Comparison of ENCODE assay signal across 8 cellular contexts in genomic region chr3:128616516-128617269, GRCh38. TPM values are rescaled to one million over a fixed set of nuclear protein-coding genes. Genes with fewer than 3 reads are reported as not detected.
DNase-seq lines count a peak whose midpoint lies in the region; ATAC-seq and TF ChIP-seq lines count a peak whose summit lies in the region.

No MANE protein-coding gene starts in this region.

- no peak for TF ChIP-seq CTCF in heart right ventricle (IDR thresholded peaks at IDR 0.05)
- TF ChIP-seq CTCF in upper lobe of right lung (IDR thresholded peaks at IDR 0.05): no peak

- no peak overlapping the region for H3K23ac ChIP-seq in mesenchymal stem cell (ENCODE audit: low read length in 2 of 2)

- H3K36me3 Mint-ChIP-seq in activated naive CD8-positive, alpha-beta T cell treated with anti-CD3 and anti-CD28 coated beads, Interleukin-2, amount 10 ng/mL, durations not matched to agents 7 days and 5 days: peaks cover 23% of the 10 kb centered on the region

- peak overlapping the region; percentile 87 for H4K91ac ChIP-seq in mesenchymal stem cell (ENCODE audit: low read length)

- H3K27ac ChIP-seq in heart right ventricle: peak overlapping the region in 8 of 10 donors; percentile 76 to 90 (median 87)
- no peak overlapping the region for H3K27ac ChIP-seq in mesenchymal stem cell (ENCODE audit: low read length, poor library complexity, severe bottlenecking)
- H3K27ac ChIP-seq in upper lobe of right lung: peak overlapping the region; percentile 78

- H3K79me1 ChIP-seq in mesenchymal stem cell (replicated peaks; ENCODE audit: low read length, poor library complexity, severe bottlenecking): peaks cover 43% of the 10 kb centered on the region

- peaks cover 6 to 32% (median 8%) of the 10 kb centered on the region in 9 donors for H3K36me3 ChIP-seq in heart right ventricle
- H3K36me3 ChIP-seq in mesenchymal stem cell (ENCODE audit: control insufficient read depth in 1 of 2, insufficient read depth in 2 of 2, low read depth in 1 of 2, low read length in 2 of 2): peaks cover 38 to 66% of the 10 kb centered on the region in 2 experiments
- H3K36me3 ChIP-seq in upper lobe of right lung: peaks cover 32% of the 10 kb centered on the region

- H2BK15ac ChIP-seq in mesenchymal stem cell (ENCODE audit: low read depth, poor library complexity, severe bottlenecking): peak overlapping the region; percentile 45

- peak overlapping the region in 1 of 2 experiments; percentile 67 for H3K18ac ChIP-seq in mesenchymal stem cell (ENCODE audit: low read depth in 1 of 2, low read length in 2 of 2)

- H2AK5ac ChIP-seq in mesenchymal stem cell (ENCODE audit: low read length, severe bottlenecking): no peak overlapping the region

- H3K9ac ChIP-seq in mesenchymal stem cell (ENCODE audit: low read length): peak overlapping the region; percentile 96

- ATAC-seq in heart right ventricle: peak in 6 of 8 donors; percentile 0 to 34 (median 2)
- no peak for ATAC-seq in Right ventricle myocardium superior (ENCODE audit: poor library complexity)
- ATAC-seq in activated naive CD8-positive, alpha-beta T cell treated with anti-CD3 and anti-CD28 coated beads, Interleukin-2, amount 10 ng/mL, durations not matched to agents 7 days and 5 days (ENCODE audit: low read depth): no peak
- no peak for ATAC-seq in upper lobe of right lung
- ATAC-seq in GM18909 (IDR thresholded peaks at IDR 0.05; ENCODE audit: poor library complexity, unreplicated experiment): no peak
- ATAC-seq in HG03108 (IDR thresholded peaks at IDR 0.05; ENCODE audit: unreplicated experiment): no peak

- H3K27me3 ChIP-seq in heart right ventricle (no peaks in the 10 kb centered on the region), mesenchymal stem cell (ENCODE audit: control insufficient read depth in 1 of 2, insufficient read depth in 1 of 2, low read length in 2 of 2) (no peaks in the 10 kb centered on the region), upper lobe of right lung (no peaks in the 10 kb centered on the region)

- no peak overlapping the region for H2BK5ac ChIP-seq in mesenchymal stem cell (ENCODE audit: low read depth, low read length, poor library complexity, severe bottlenecking)

- no peaks in the 10 kb centered on the region for H3K9me3 Mint-ChIP-seq in activated naive CD8-positive, alpha-beta T cell treated with anti-CD3 and anti-CD28 coated beads, Interleukin-2, amount 10 ng/mL, durations not matched to agents 7 days and 5 days

- H3K4me2 ChIP-seq in mesenchymal stem cell (ENCODE audit: low read length, poor library complexity, severe bottlenecking): no peak overlapping the region

- DNase-seq in heart right ventricle (no peak), Right ventricle myocardium superior (no peak), mesenchymal stem cell (no peak), upper lobe of right lung (no peak), SKM-1 treated with dmso at 0.1 percent for 144 hours (lab: John Stamatoyannopoulos, UW; ENCODE audit: unreplicated experiment) (no peak)
- DNase-seq in activated naive CD8-positive, alpha-beta T cell treated with anti-CD3 and anti-CD28 coated beads, Interleukin-2, amount 10 ng/mL, durations not matched to agents 7 days and 5 days: no peak

- POLR2A ChIA-PET in activated naive CD8-positive, alpha-beta T cell treated with anti-CD3 and anti-CD28 coated beads, Interleukin-2, amount 10 ng/mL, durations not matched to agents 7 days and 5 days (lab: Charles Lee): interaction anchor here (0.9 to 2.2 kb wide), 10 partner anchors 8 to 699 kb away, joined by 3 to 13 read pairs (median 7); partner anchors contain the start of genes ACAD9 and RPN1

- intact Hi-C loops in heart right ventricle (cut with DNase I): loop anchor here in 8 of 10 donors (2.0 to 10.0 kb wide), 6 partner anchors 181 to 522 kb away; no protein-coding TSS in a partner anchor
- intact Hi-C loops in Right ventricle myocardium superior (cut with DNase I): no loop called here
- intact Hi-C loops in upper lobe of right lung (cut with DNase I): no loop called here

- H3K4me1 ChIP-seq in heart right ventricle: peaks cover 10 to 33% (median 22%) of the 10 kb centered on the region in 9 donors
- H3K4me1 ChIP-seq in mesenchymal stem cell (ENCODE audit: control insufficient read depth, insufficient read depth, low read depth, low read length): peaks cover 19% of the 10 kb centered on the region
- H3K4me1 ChIP-seq in upper lobe of right lung: peaks cover 19% of the 10 kb centered on the region

- 88 to 95% methylated on average over 16 of the region's 16 CpGs for WGBS in heart right ventricle, 2 donors
- 97% methylated on average over 16 of the region's 16 CpGs for WGBS in mesenchymal stem cell

- H3K14ac ChIP-seq in mesenchymal stem cell (ENCODE audit: low read length in 2 of 2): no peak overlapping the region

- H4K8ac ChIP-seq in mesenchymal stem cell (ENCODE audit: low read length): peak overlapping the region; percentile 96

- H3K4ac ChIP-seq in mesenchymal stem cell (ENCODE audit: low read depth in 1 of 2, low read length in 2 of 2): peak overlapping the region in 1 of 2 experiments; percentile 83

- peak overlapping the region; percentile 42 for H2BK120ac ChIP-seq in mesenchymal stem cell (ENCODE audit: low read depth, low read length)

- no peak overlapping the region for H2AFZ ChIP-seq in mesenchymal stem cell (ENCODE audit: low read depth, low read length)

- no peaks in the 10 kb centered on the region for H3K9me3 ChIP-seq in heart right ventricle
- H3K9me3 ChIP-seq in mesenchymal stem cell (ENCODE audit: control insufficient read depth, low read length): no peaks in the 10 kb centered on the region
- no peaks in the 10 kb centered on the region for H3K9me3 ChIP-seq in upper lobe of right lung

- H3K27ac Mint-ChIP-seq in activated naive CD8-positive, alpha-beta T cell treated with anti-CD3 and anti-CD28 coated beads, Interleukin-2, amount 10 ng/mL, durations not matched to agents 7 days and 5 days: peak overlapping the region; percentile 86

- peak overlapping the region; percentile 89 for H3K4me3 Mint-ChIP-seq in activated naive CD8-positive, alpha-beta T cell treated with anti-CD3 and anti-CD28 coated beads, Interleukin-2, amount 10 ng/mL, durations not matched to agents 7 days and 5 days

- peaks cover 30% of the 10 kb centered on the region for H3K4me1 Mint-ChIP-seq in activated naive CD8-positive, alpha-beta T cell treated with anti-CD3 and anti-CD28 coated beads, Interleukin-2, amount 10 ng/mL, durations not matched to agents 7 days and 5 days

- H2BK12ac ChIP-seq in mesenchymal stem cell (ENCODE audit: low read length in 2 of 2): no peak overlapping the region

- H3K4me3 ChIP-seq in heart right ventricle (peak overlapping the region in 7 of 10 donors; percentile 63 to 95 (median 80)), mesenchymal stem cell (ENCODE audit: insufficient read depth in 1 of 2, low read depth in 1 of 2, low read length in 2 of 2) (peak overlapping the region in 1 of 2 experiments; percentile 72), upper lobe of right lung (peak overlapping the region; percentile 78)

- no peaks in the 10 kb centered on the region for H3K27me3 Mint-ChIP-seq in activated naive CD8-positive, alpha-beta T cell treated with anti-CD3 and anti-CD28 coated beads, Interleukin-2, amount 10 ng/mL, durations not matched to agents 7 days and 5 days

RNA-seq across cellular contexts. Expression of gene RPN1, which starts 33.9 kb away (rescaled TPM):
- 100 to 1,000 TPM in 3 of 10 donors, 10 to 100 TPM in 7; 74.9 to 170 (median 83.6) TPM for total RNA-seq in heart right ventricle
- 100 to 1,000 TPM in 1 of 2 donors, 10 to 100 TPM in 1; 44.3 to 238 TPM for polyA plus RNA-seq in heart right ventricle
- 96.8 TPM for total RNA-seq in Right ventricle myocardium superior
- total RNA-seq in activated naive CD8-positive, alpha-beta T cell treated with anti-CD3 and anti-CD28 coated beads, Interleukin-2, amount 10 ng/mL, durations not matched to agents 7 days and 5 days: 100 to 1,000 TPM; 117 to 118 TPM
- 352 TPM for polyA plus RNA-seq in mesenchymal stem cell (2013, experiment 1 of 2)
- 354 TPM for polyA plus RNA-seq in mesenchymal stem cell (2013, experiment 2 of 2)
- 215 TPM for total RNA-seq in upper lobe of right lung

Comparison
In these comparisons a context has a peak if more than half of its experiments do, and no peak if none do; other contexts are left out.
1. ATAC-seq: peak in heart right ventricle (6 of 8); none in Right ventricle myocardium superior (single experiment), activated naive CD8-positive, alpha-beta T cell treated with anti-CD3 and anti-CD28 coated beads, Interleukin-2, amount 10 ng/mL, durations not matched to agents 7 days and 5 days (single experiment), upper lobe of right lung (single experiment), GM18909 (single experiment) and HG03108 (single experiment).
2. intact Hi-C loops: an anchor here in heart right ventricle (2.0 to 10.0 kb wide); none called in Right ventricle myocardium superior and upper lobe of right lung.